3 cellular contexts compared by ENCODE assay signal in the genomic region with DNA sequence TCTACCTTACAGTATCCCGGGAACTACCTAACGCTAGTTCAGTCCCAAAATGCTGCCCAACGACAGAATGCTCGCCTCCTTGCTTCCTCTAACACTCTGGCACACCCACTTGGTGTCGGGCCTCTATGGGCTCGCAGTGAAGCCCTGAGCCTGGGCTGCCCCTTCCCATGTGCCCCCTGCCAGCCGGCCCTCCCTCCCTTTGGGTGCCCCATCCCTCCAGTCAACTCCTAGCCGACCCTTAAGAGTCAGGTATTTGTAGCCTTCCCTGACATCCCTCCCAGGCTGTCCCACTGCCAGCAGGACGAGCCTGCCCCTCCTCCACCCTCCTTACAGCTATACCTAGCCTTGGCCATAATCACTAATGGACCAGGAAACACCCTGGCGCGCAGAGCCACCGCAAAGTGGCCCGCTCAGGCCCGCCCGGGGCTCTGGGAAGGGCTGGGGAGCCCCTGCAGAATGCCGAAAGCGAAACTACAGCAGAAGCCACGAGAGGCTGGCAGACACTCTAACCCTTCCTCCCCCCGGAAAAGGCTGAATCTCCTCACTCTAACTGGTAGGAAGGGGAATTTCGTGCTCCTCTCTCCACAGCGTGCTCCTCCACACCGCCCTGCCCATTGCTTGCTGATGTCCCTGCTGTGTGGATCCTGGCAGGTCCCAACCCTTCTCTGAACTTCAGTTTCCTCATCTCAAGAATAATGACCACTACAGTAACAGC.
TF ChIP-seq lines count a peak whose summit lies in the region.

No MANE protein-coding gene starts in this region.

TF ChIP-seq in SK-N-SH, 30 proteins besides CTCF, POLR2A, EP300 and RAD21 (continues in another document):
- TF ChIP-seq SMC3 (IDR thresholded peaks at IDR 0.05; ENCODE audit: low read depth, low read length) (no peak), ZBTB33 (IDR thresholded peaks at IDR 0.05; ENCODE audit: borderline replicate concordance, low read depth) (no peak), REST (IDR thresholded peaks at IDR 0.05; ENCODE audit: low read depth, low read length) (no peak), TCF12 (IDR thresholded peaks at IDR 0.05) (no peak), IRF3 (IDR thresholded peaks at IDR 0.05; ENCODE audit: low read depth, low read length) (no peak), FOSL2 (IDR thresholded peaks at IDR 0.05; ENCODE audit: borderline replicate concordance, low read depth) (no peak), GATA2 (CRISPR knock-in tag; IDR thresholded peaks at IDR 0.05) (no peak), MXI1 (IDR thresholded peaks at IDR 0.05; ENCODE audit: low read depth, low read length) (no peak), MAX (IDR thresholded peaks at IDR 0.05; ENCODE audit: low read depth) (no peak), EZH2phosphoT487 (IDR thresholded peaks at IDR 0.05; ENCODE audit: borderline replicate concordance, low read depth) (no peak)

TF ChIP-seq in SK-N-SH treated with all-trans-retinoic acid at 6 μM for 48 hours, 23 proteins besides CTCF, POLR2A, EP300 and RAD21:
- TF ChIP-seq ZC3H10 (CRISPR knock-in tag; IDR thresholded peaks at IDR 0.05) (no peak), ISL1 (CRISPR knock-in tag; IDR thresholded peaks at IDR 0.05) (no peak), ESRRG (CRISPR knock-in tag; IDR thresholded peaks at IDR 0.05) (no peak), PPARA (CRISPR knock-in tag; IDR thresholded peaks at IDR 0.05; ENCODE audit: borderline replicate concordance) (no peak), SNAI2 (CRISPR knock-in tag; IDR thresholded peaks at IDR 0.05) (no peak), BACH2 (CRISPR knock-in tag; IDR thresholded peaks at IDR 0.05; ENCODE audit: borderline replicate concordance) (no peak), GLIS3 (CRISPR knock-in tag; IDR thresholded peaks at IDR 0.05) (no peak), ARNTL (CRISPR knock-in tag; IDR thresholded peaks at IDR 0.05; ENCODE audit: borderline replicate concordance, low read depth) (no peak), CSDC2 (CRISPR knock-in tag; IDR thresholded peaks at IDR 0.05) (no peak), TOX (CRISPR knock-in tag; IDR thresholded peaks at IDR 0.05; ENCODE audit: borderline replicate concordance) (no peak)
- TF ChIP-seq, protein P1, sequence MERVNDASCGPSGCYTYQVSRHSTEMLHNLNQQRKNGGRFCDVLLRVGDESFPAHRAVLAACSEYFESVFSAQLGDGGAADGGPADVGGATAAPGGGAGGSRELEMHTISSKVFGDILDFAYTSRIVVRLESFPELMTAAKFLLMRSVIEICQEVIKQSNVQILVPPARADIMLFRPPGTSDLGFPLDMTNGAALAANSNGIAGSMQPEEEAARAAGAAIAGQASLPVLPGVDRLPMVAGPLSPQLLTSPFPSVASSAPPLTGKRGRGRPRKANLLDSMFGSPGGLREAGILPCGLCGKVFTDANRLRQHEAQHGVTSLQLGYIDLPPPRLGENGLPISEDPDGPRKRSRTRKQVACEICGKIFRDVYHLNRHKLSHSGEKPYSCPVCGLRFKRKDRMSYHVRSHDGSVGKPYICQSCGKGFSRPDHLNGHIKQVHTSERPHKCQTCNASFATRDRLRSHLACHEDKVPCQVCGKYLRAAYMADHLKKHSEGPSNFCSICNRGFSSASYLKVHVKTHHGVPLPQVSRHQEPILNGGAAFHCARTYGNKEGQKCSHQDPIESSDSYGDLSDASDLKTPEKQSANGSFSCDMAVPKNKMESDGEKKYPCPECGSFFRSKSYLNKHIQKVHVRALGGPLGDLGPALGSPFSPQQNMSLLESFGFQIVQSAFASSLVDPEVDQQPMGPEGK (CRISPR knock-in tag; IDR thresholded peaks at IDR 0.05; ENCODE audit: borderline replicate concordance) = no peak
- TF ChIP-seq, protein P2, sequence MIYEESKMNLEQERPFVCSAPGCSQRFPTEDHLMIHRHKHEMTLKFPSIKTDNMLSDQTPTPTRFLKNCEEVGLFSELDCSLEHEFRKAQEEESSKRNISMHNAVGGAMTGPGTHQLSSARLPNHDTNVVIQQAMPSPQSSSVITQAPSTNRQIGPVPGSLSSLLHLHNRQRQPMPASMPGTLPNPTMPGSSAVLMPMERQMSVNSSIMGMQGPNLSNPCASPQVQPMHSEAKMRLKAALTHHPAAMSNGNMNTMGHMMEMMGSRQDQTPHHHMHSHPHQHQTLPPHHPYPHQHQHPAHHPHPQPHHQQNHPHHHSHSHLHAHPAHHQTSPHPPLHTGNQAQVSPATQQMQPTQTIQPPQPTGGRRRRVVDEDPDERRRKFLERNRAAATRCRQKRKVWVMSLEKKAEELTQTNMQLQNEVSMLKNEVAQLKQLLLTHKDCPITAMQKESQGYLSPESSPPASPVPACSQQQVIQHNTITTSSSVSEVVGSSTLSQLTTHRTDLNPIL (CRISPR knock-in tag; IDR thresholded peaks at IDR 0.05; ENCODE audit: low read depth) = no peak
- TF ChIP-seq, protein P3, sequence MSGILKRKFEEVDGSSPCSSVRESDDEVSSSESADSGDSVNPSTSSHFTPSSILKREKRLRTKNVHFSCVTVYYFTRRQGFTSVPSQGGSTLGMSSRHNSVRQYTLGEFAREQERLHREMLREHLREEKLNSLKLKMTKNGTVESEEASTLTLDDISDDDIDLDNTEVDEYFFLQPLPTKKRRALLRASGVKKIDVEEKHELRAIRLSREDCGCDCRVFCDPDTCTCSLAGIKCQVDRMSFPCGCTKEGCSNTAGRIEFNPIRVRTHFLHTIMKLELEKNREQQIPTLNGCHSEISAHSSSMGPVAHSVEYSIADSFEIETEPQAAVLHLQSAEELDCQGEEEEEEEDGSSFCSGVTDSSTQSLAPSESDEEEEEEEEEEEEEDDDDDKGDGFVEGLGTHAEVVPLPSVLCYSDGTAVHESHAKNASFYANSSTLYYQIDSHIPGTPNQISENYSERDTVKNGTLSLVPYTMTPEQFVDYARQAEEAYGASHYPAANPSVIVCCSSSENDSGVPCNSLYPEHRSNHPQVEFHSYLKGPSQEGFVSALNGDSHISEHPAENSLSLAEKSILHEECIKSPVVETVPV (CRISPR knock-in tag; IDR thresholded peaks at IDR 0.05) = no peak

TF ChIP-seq in endothelial cell of umbilical vein, 7 proteins besides CTCF, POLR2A, EP300 and RAD21:
- TF ChIP-seq FOS (IDR thresholded peaks at IDR 0.05; ENCODE audit: borderline replicate concordance, insufficient read depth, low read length) (no peak), POLR2AphosphoS5 (IDR thresholded peaks at IDR 0.05; ENCODE audit: insufficient read depth, low read depth, low read length) (no peak), JUN (IDR thresholded peaks at IDR 0.05; ENCODE audit: borderline replicate concordance, insufficient read depth, insufficient read length, low read depth) (no peak), MYC (IDR thresholded peaks at IDR 0.05; ENCODE audit: low read depth, low read length) (no peak)
